Comparison of ENCODE assay signal across 23 cellular contexts in genomic region chr2:63851912-63852311, GRCh38. TPM values are rescaled to one million over a fixed set of nuclear protein-coding genes. Genes with fewer than 3 reads are reported as not detected.
DNase-seq lines count a peak whose midpoint lies in the region; ATAC-seq and TF ChIP-seq lines count a peak whose summit lies in the region.
"Had no signal": no experiment of that assay in that cellular context is flagged by ENCODE, and none has a peak within 500 bp of the region (broad histone marks: within the 10 kb centered on the region; RNA-seq: fewer than 3 reads in every experiment).

No MANE protein-coding gene starts in this region.

- intact Hi-C loops in natural killer cell (cut with micrococcal nuclease) = no loop called here

- no peaks in the 10 kb centered on the region for H3K27me3 Mint-ChIP-seq in natural killer cell (ENCODE audit: low read depth in 2 of 2)
- no peaks in the 10 kb centered on the region for H3K27me3 Mint-ChIP-seq in natural killer cell treated with Interleukin-12 subunit alpha and Interleukin-12 subunit beta and Interleukin-15 and Interleukin-18, amount 100 ng/mL, for 72 hours
- H3K27me3 Mint-ChIP-seq: activated naive CD8-positive, alpha-beta T cell treated with anti-CD3 and anti-CD28 coated beads, Interleukin-2, amount 10 ng/mL, durations not matched to agents 7 days and 5 days had no signal

- no peak overlapping the region for H3K9ac ChIP-seq in mesenchymal stem cell (ENCODE audit: low read length)

- H3K27me3 ChIP-seq in effector memory CD4-positive, alpha-beta T cell (replicated peaks; ENCODE audit: control insufficient read depth, insufficient read depth, low read length, poor library complexity, severe bottlenecking) = no peaks in the 10 kb centered on the region
- no peaks in the 10 kb centered on the region for H3K27me3 ChIP-seq in mesenchymal stem cell (ENCODE audit: control insufficient read depth in 1 of 2, insufficient read depth in 1 of 2, low read length in 2 of 2)
- H3K27me3 ChIP-seq: heart left ventricle had no signal

- no peak for TF ChIP-seq CTCF in natural killer cell (IDR thresholded peaks at IDR 0.05)

- H3K27ac Mint-ChIP-seq in natural killer cell = peak overlapping the region; percentile 72 to 92
- peak overlapping the region in 1 of 2 donors; percentile 17 for H3K27ac Mint-ChIP-seq in natural killer cell treated with Interleukin-12 subunit alpha and Interleukin-12 subunit beta and Interleukin-15 and Interleukin-18, amount 100 ng/mL, for 72 hours
- H3K27ac Mint-ChIP-seq in stimulated activated effector memory CD8-positive, alpha-beta T cell treated with anti-CD3 and anti-CD28 coated beads, Interleukin-12 subunit alpha, Interleukin-12 subunit beta, amount 100 ng/mL, for 72 hours = peak overlapping the region; percentile 21
- H3K27ac Mint-ChIP-seq: activated CD8-positive, alpha-beta T cell treated with anti-CD3 and anti-CD28 coated beads, Interleukin-2, amount 10 ng/mL, durations not matched to agents 7 days and 5 days had no signal

- no peaks in the 10 kb centered on the region for H3K36me3 Mint-ChIP-seq in natural killer cell
- peaks cover 4% of the 10 kb centered on the region for H3K36me3 Mint-ChIP-seq in natural killer cell treated with Interleukin-12 subunit alpha and Interleukin-12 subunit beta and Interleukin-15 and Interleukin-18, amount 100 ng/mL, for 72 hours
- peaks cover 9% of the 10 kb centered on the region for H3K36me3 Mint-ChIP-seq in stimulated activated effector memory CD8-positive, alpha-beta T cell treated with anti-CD3 and anti-CD28 coated beads, Interleukin-12 subunit alpha, Interleukin-12 subunit beta, amount 100 ng/mL, for 72 hours

- no peak overlapping the region for H2AFZ ChIP-seq in mesenchymal stem cell (ENCODE audit: low read depth, low read length)

- H3K4me1 ChIP-seq in effector memory CD4-positive, alpha-beta T cell (ENCODE audit: control insufficient read depth, insufficient read depth, low read length, poor library complexity, severe bottlenecking) = peaks cover 18% of the 10 kb centered on the region
- peaks cover 2% of the 10 kb centered on the region for H3K4me1 ChIP-seq in mesenchymal stem cell (ENCODE audit: control insufficient read depth, insufficient read depth, low read depth, low read length)

- no peaks in the 10 kb centered on the region for H3K9me3 Mint-ChIP-seq in natural killer cell
- H3K9me3 Mint-ChIP-seq in natural killer cell treated with Interleukin-12 subunit alpha and Interleukin-12 subunit beta and Interleukin-15 and Interleukin-18, amount 100 ng/mL, for 72 hours = no peaks in the 10 kb centered on the region
- H3K9me3 Mint-ChIP-seq in stimulated activated effector memory CD8-positive, alpha-beta T cell treated with anti-CD3 and anti-CD28 coated beads, Interleukin-12 subunit alpha, Interleukin-12 subunit beta, amount 100 ng/mL, for 72 hours = peaks cover 5% of the 10 kb centered on the region

- H4K91ac ChIP-seq in mesenchymal stem cell (ENCODE audit: low read length) = no peak overlapping the region

- DNase-seq in natural killer cell (no peak), hippocampal formation (lab: John Stamatoyannopoulos, UW) (no peak), NCI-H446 treated with DMSO at 0.1 percent for 48 hours (lab: John Stamatoyannopoulos, UW) (no peak), mesenchymal stem cell (no peak)
- DNase-seq in natural killer cell treated with Interleukin-12 subunit alpha and Interleukin-12 subunit beta and Interleukin-15 and Interleukin-18, amount 100 ng/mL, for 72 hours (ENCODE audit: low spot score) = no peak
- no peak for DNase-seq in effector memory CD4-positive, alpha-beta T cell
- no peak for DNase-seq in stimulated activated effector memory CD8-positive, alpha-beta T cell treated with anti-CD3 and anti-CD28 coated beads, Interleukin-12 subunit alpha, Interleukin-12 subunit beta, amount 100 ng/mL, for 72 hours (ENCODE audit: low spot score in 2 of 2)
- DNase-seq: activated CD8-positive, alpha-beta T cell treated with anti-CD3 and anti-CD28 coated beads, Interleukin-2, amount 10 ng/mL, durations not matched to agents 7 days and 5 days; activated naive CD8-positive, alpha-beta T cell treated with anti-CD3 and anti-CD28 coated beads, Interleukin-2, amount 10 ng/mL, durations not matched to agents 7 days and 5 days; heart left ventricle; IMR-90; MM.1S; mucosa of descending colon; NCI-H146; NCI-H226; NK-92 treated with Interleukin-12 subunit alpha and Interleukin-12 subunit beta, amount 100 ng/mL, for 24 hours; nucleus accumbens; retina; RPMI8226; stimulated activated CD4-positive, alpha-beta T cell treated with anti-CD3 and anti-CD28 coated beads, Interleukin-4, amount 100 ng/mL, for 4 hours; T-helper 9 cell had no signal

- no peak overlapping the region for H3K14ac ChIP-seq in mesenchymal stem cell (ENCODE audit: low read length in 2 of 2)

- H4K8ac ChIP-seq in mesenchymal stem cell (ENCODE audit: low read length) = no peak overlapping the region

- H3K23ac ChIP-seq in mesenchymal stem cell (ENCODE audit: low read length in 2 of 2) = no peak overlapping the region

- no peak overlapping the region for H3K18ac ChIP-seq in mesenchymal stem cell (ENCODE audit: low read depth in 1 of 2, low read length in 2 of 2)

- H3K36me3 ChIP-seq in KOPT-K1 (ENCODE audit: insufficient read depth, low read length) (peaks cover 11% of the 10 kb centered on the region), mesenchymal stem cell (ENCODE audit: control insufficient read depth in 1 of 2, insufficient read depth in 2 of 2, low read depth in 1 of 2, low read length in 2 of 2) (peaks cover 6 to 13% of the 10 kb centered on the region in 2 experiments)
- no peaks in the 10 kb centered on the region for H3K36me3 ChIP-seq in effector memory CD4-positive, alpha-beta T cell (ENCODE audit: control insufficient read depth, insufficient read depth, low read length)

- no peak overlapping the region for H2BK5ac ChIP-seq in mesenchymal stem cell (ENCODE audit: low read depth, low read length, poor library complexity, severe bottlenecking)

- H3K4me1 Mint-ChIP-seq in natural killer cell = peaks cover 75 to 81% of the 10 kb centered on the region in 2 donors
- H3K4me1 Mint-ChIP-seq in natural killer cell treated with Interleukin-12 subunit alpha and Interleukin-12 subunit beta and Interleukin-15 and Interleukin-18, amount 100 ng/mL, for 72 hours (ENCODE audit: low read depth in 2 of 2) = peaks cover 56 to 67% of the 10 kb centered on the region in 2 donors
- peaks cover 62% of the 10 kb centered on the region for H3K4me1 Mint-ChIP-seq in stimulated activated effector memory CD8-positive, alpha-beta T cell treated with anti-CD3 and anti-CD28 coated beads, Interleukin-12 subunit alpha, Interleukin-12 subunit beta, amount 100 ng/mL, for 72 hours

- no peak overlapping the region for H2BK120ac ChIP-seq in mesenchymal stem cell (ENCODE audit: low read depth, low read length)

- H3K4me3 Mint-ChIP-seq in natural killer cell = no peak overlapping the region
- H3K4me3 Mint-ChIP-seq in natural killer cell treated with Interleukin-12 subunit alpha and Interleukin-12 subunit beta and Interleukin-15 and Interleukin-18, amount 100 ng/mL, for 72 hours = no peak overlapping the region
- no peak overlapping the region for H3K4me3 Mint-ChIP-seq in stimulated activated effector memory CD8-positive, alpha-beta T cell treated with anti-CD3 and anti-CD28 coated beads, Interleukin-12 subunit alpha, Interleukin-12 subunit beta, amount 100 ng/mL, for 72 hours
- H3K4me3 Mint-ChIP-seq: activated CD8-positive, alpha-beta T cell treated with anti-CD3 and anti-CD28 coated beads, Interleukin-2, amount 10 ng/mL, durations not matched to agents 7 days and 5 days; activated naive CD8-positive, alpha-beta T cell treated with anti-CD3 and anti-CD28 coated beads, Interleukin-2, amount 10 ng/mL, durations not matched to agents 7 days and 5 days had no signal

- H3K27ac ChIP-seq in KOPT-K1 (ENCODE audit: low read depth, low read length, poor library complexity, severe bottlenecking) (peak overlapping the region; percentile 100), mesenchymal stem cell (ENCODE audit: low read length, poor library complexity, severe bottlenecking) (no peak overlapping the region)
- peak overlapping the region; percentile 33 for H3K27ac ChIP-seq in effector memory CD4-positive, alpha-beta T cell (ENCODE audit: insufficient read depth, low read length, poor library complexity, severe bottlenecking)
- H3K27ac ChIP-seq: SK-N-MC had no signal

- no peak for ATAC-seq in natural killer cell
- ATAC-seq in natural killer cell treated with Interleukin-12 subunit alpha and Interleukin-12 subunit beta and Interleukin-15 and Interleukin-18, amount 100 ng/mL, for 72 hours = no peak
- ATAC-seq in stimulated activated effector memory CD8-positive, alpha-beta T cell treated with anti-CD3 and anti-CD28 coated beads, Interleukin-12 subunit alpha, Interleukin-12 subunit beta, amount 100 ng/mL, for 72 hours = no peak
- ATAC-seq: activated CD8-positive, alpha-beta T cell treated with anti-CD3 and anti-CD28 coated beads, Interleukin-2, amount 10 ng/mL, durations not matched to agents 7 days and 5 days; mucosa of descending colon had no signal

- H3K4me3 ChIP-seq in effector memory CD4-positive, alpha-beta T cell (ENCODE audit: insufficient read depth, low read depth, low read length, poor library complexity, severe bottlenecking) = no peak overlapping the region
- H3K4me3 ChIP-seq in mesenchymal stem cell (ENCODE audit: insufficient read depth in 1 of 2, low read depth in 1 of 2, low read length in 2 of 2) = no peak overlapping the region
- H3K4me3 ChIP-seq: heart left ventricle, mucosa of descending colon, SK-N-MC had no signal

- no peaks in the 10 kb centered on the region for H3K9me3 ChIP-seq in KOPT-K1 (ENCODE audit: insufficient read depth, low read length, poor library complexity, severe bottlenecking)
- no peaks in the 10 kb centered on the region for H3K9me3 ChIP-seq in effector memory CD4-positive, alpha-beta T cell (ENCODE audit: control insufficient read depth, low read length)
- H3K9me3 ChIP-seq in mesenchymal stem cell (ENCODE audit: control insufficient read depth, low read length) = no peaks in the 10 kb centered on the region
- H3K9me3 ChIP-seq: heart left ventricle, mucosa of descending colon had no signal

- H3K79me1 ChIP-seq in mesenchymal stem cell (replicated peaks; ENCODE audit: low read length, poor library complexity, severe bottlenecking) = peaks cover 13% of the 10 kb centered on the region

- no peak overlapping the region for H3K4ac ChIP-seq in mesenchymal stem cell (ENCODE audit: low read depth in 1 of 2, low read length in 2 of 2)

- H3K4me2 ChIP-seq in mesenchymal stem cell (ENCODE audit: low read length, poor library complexity, severe bottlenecking) = no peak overlapping the region

- no peak overlapping the region for H2BK15ac ChIP-seq in mesenchymal stem cell (ENCODE audit: low read depth, poor library complexity, severe bottlenecking)

- H2AK5ac ChIP-seq in mesenchymal stem cell (ENCODE audit: low read length, severe bottlenecking) = no peak overlapping the region

- H2BK12ac ChIP-seq in mesenchymal stem cell (ENCODE audit: low read length in 2 of 2) = no peak overlapping the region

- no CpG with 5 or more reads among the region's 1 CpG for WGBS in mesenchymal stem cell

RNA-seq across cellular contexts. Expression of gene UGP2, which starts 10.2 kb away (rescaled TPM):
- 100 to 1,000 TPM; 100 to 117 (median 101) TPM for total RNA-seq in natural killer cell
- total RNA-seq in natural killer cell treated with Interleukin-12 subunit alpha and Interleukin-12 subunit beta and Interleukin-15 and Interleukin-18, amount 100 ng/mL, for 72 hours = 10 to 100 TPM; 85.9 to 90.8 TPM
- polyA plus RNA-seq in mesenchymal stem cell (2013, experiment 1 of 2) = 101 TPM
- polyA plus RNA-seq in mesenchymal stem cell (2013, experiment 2 of 2) = 106 TPM
